In the genomic region with DNA sequence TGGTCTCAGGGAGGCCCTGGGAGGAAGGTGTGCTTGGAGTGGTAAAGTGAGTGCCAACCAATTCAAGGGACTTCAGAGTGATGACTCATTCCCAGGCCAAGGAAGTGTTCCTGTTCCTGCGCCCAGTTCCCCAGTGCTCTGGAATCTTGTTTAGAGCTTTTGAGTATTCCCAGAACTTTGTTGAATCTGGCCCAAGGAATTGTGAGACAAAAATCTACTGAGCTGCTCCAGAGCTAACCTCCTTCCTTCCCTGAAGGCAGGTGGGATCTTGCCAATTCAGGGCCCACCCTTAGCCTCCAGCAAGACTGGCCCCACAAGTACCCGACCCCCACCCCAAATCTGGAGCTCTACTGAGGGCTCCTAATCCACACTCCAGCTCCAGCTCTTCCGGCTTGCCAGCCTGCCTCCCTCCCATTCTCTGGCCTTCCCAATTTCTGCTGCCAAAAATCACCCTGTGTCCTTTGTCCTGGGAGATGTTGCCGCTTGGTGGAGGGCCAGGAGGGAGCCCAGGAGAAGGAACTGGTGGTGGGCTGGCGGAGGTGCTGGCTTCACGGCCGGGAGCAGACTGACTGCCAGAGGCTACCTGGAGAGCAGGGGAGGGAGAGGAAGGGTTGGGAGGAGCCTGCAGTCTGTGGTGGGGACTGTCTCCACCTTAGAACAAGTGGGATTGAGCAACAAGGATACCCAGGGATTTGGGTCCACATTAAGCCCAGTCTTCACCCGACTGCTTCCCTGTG, we compare ENCODE assay signal across 9 cellular contexts. TPM values are rescaled to one million over a fixed set of nuclear protein-coding genes. Genes with fewer than 3 reads are reported as not detected.
DNase-seq lines count a peak whose midpoint lies in the region; ATAC-seq and TF ChIP-seq lines count a peak whose summit lies in the region.
"Had no signal": no experiment of that assay in that cellular context is flagged by ENCODE, and none has a peak within 500 bp of the region (broad histone marks: within the 10 kb centered on the region; RNA-seq: fewer than 3 reads in every experiment).

No MANE protein-coding gene starts in this region.

- no peaks in the 10 kb centered on the region for H3K27me3 Mint-ChIP-seq in Calu3 (ENCODE audit: unreplicated experiment)

- DNase-seq in Calu3 (peak; percentile 62), NCI-H1092 treated with DMSO at 0.1 percent for 48 hours (lab: John Stamatoyannopoulos, UW) (peak; percentile 59), breast epithelium (ENCODE audit: low spot score in 2 of 2) (peak in 1 of 2 donors; percentile 94), sciatic nerve (ENCODE audit: low spot score) (no peak), SK-N-DZ (ENCODE audit: low spot score) (no peak)
- DNase-seq in stimulated activated naive CD8-positive, alpha-beta T cell treated with anti-CD3 and anti-CD28 coated beads, Interleukin-15, Interleukin-2, amounts not matched to agents 100 U/mL and 50 U/mL, for 24 hours = no peak

- H3K36me3 ChIP-seq in breast epithelium (no peaks in the 10 kb centered on the region), iPS-18a (ENCODE audit: control insufficient read depth, low read depth, low read length) (peaks cover 19% of the 10 kb centered on the region)

- no peaks in the 10 kb centered on the region for H3K9me3 Mint-ChIP-seq in Calu3 (ENCODE audit: low read depth, unreplicated experiment)

- ATAC-seq in sciatic nerve (peak; percentile 65), HG03097 (IDR thresholded peaks at IDR 0.05; ENCODE audit: low FRiP score, unreplicated experiment) (no peak)
- ATAC-seq in stimulated activated naive CD8-positive, alpha-beta T cell treated with anti-CD3 and anti-CD28 coated beads, Interleukin-15, Interleukin-2, amounts not matched to agents 100 U/mL and 50 U/mL, for 24 hours = no peak

- intact Hi-C loops in Calu3 (cut with micrococcal nuclease; ENCODE audit: unreplicated experiment) = loop anchor here (5.0 kb wide), 1 partner anchor 58 kb away; the partner anchor contains the start of gene TPI1
- intact Hi-C loops in breast epithelium (cut with DNase I; ENCODE audit: low total_unique reads) = no loop called here
- intact Hi-C loops in sciatic nerve (cut with DNase I) = no loop called here

- H3K36me3 Mint-ChIP-seq in Calu3 (ENCODE audit: insufficient read depth, unreplicated experiment) = peaks cover 57% of the 10 kb centered on the region

- CTCF ChIA-PET in Calu3 (lab: Charles Lee) = interaction anchor here (0.6 to 2.8 kb wide), 13 partner anchors 9 to 74 kb away, joined by 3 to 24 read pairs (median 5); partner anchors contain the start of genes C12orf57, ENO2, RNU7-1 and SPSB2

- peak overlapping the region; percentile 58 for H3K4me3 Mint-ChIP-seq in Calu3 (ENCODE audit: low read depth, unreplicated experiment)

- peaks cover 11 to 27% of the 10 kb centered on the region in 2 donors for H3K4me1 ChIP-seq in breast epithelium
- H3K4me1 ChIP-seq in iPS-18a (ENCODE audit: control insufficient read depth, low read depth, low read length) = peaks cover 39% of the 10 kb centered on the region

- TF ChIP-seq POLR2A in breast epithelium (IDR thresholded peaks at IDR 0.05) = peak; percentile 40

- no peaks in the 10 kb centered on the region for H3K9me3 ChIP-seq in breast epithelium
- no peaks in the 10 kb centered on the region for H3K9me3 ChIP-seq in iPS-18a (ENCODE audit: control insufficient read depth, low read depth, low read length)

- peak overlapping the region; percentile 86 for H3K27ac Mint-ChIP-seq in Calu3 (ENCODE audit: unreplicated experiment)

- BruUV-seq in Calu3 (replicated peaks; lab: Mats Ljungman, UMichigan) = no TSS peak

- TF ChIP-seq CTCF in Calu3 (IDR thresholded peaks at IDR 0.05; ENCODE audit: unreplicated experiment) (no peak), breast epithelium (IDR thresholded peaks at IDR 0.05) (peak in 2 of 3 donors; percentile 23)

- peak overlapping the region; percentile 99 for H3K27ac ChIP-seq in breast epithelium
- peak overlapping the region; percentile 81 for H3K27ac ChIP-seq in iPS-18a (ENCODE audit: low read length)

- H3K4me3 ChIP-seq in breast epithelium = peak overlapping the region; percentile 94 to 96 (median 95)
- peak overlapping the region; percentile 73 for H3K4me3 ChIP-seq in iPS-18a (ENCODE audit: low read length)

- no peaks in the 10 kb centered on the region for H3K27me3 ChIP-seq in breast epithelium
- H3K27me3 ChIP-seq in iPS-18a (ENCODE audit: control insufficient read depth, insufficient read depth, low read length) = no peaks in the 10 kb centered on the region

- peak overlapping the region; percentile 74 for H3K9ac ChIP-seq in iPS-18a (ENCODE audit: low read length)

- peaks cover 57% of the 10 kb centered on the region for H3K4me1 Mint-ChIP-seq in Calu3 (ENCODE audit: low read depth, unreplicated experiment)

RNA-seq across cellular contexts. Expression of gene ATN1, which starts 2.0 kb away (rescaled TPM):
- 59.9 and 62.0 TPM in 2 replicates for total RNA-seq in Calu3 (2022)
- 10 to 100 TPM; 57.9 to 96.4 (median 59.7) TPM for total RNA-seq in breast epithelium
- 140 TPM for total RNA-seq in sciatic nerve
- polyA plus RNA-seq in SK-N-DZ (2014; cell fraction: cytosol; rRNA removed) = 15.9 and 16.9 TPM in 2 replicates
- polyA plus RNA-seq in SK-N-DZ (2014; cell fraction: nucleus; rRNA removed) = 19.4 and 59.9 TPM in 2 replicates

RNA-seq across cellular contexts. Expression of gene ENO2, which starts 11.3 kb away (rescaled TPM):
- total RNA-seq in Calu3 (2022) (14.5 and 16.1 TPM in 2 replicates), breast epithelium (10 to 100 TPM in 2 of 3 donors, 1 to 10 TPM in 1; 5.0 to 16.1 (median 11.1) TPM), sciatic nerve (36.9 TPM)
- 127 and 142 TPM in 2 replicates for polyA plus RNA-seq in SK-N-DZ (2014; cell fraction: cytosol; rRNA removed)
- 292 and 417 TPM in 2 replicates for polyA plus RNA-seq in SK-N-DZ (2014; cell fraction: nucleus; rRNA removed)

RNA-seq across cellular contexts. Expression of gene RNU7-1, which starts 17.9 kb away (rescaled TPM):
- not detected in 2 replicates for total RNA-seq in Calu3 (2022)
- total RNA-seq in breast epithelium = not detected
- not detected for total RNA-seq in sciatic nerve
- not detected in 2 replicates for polyA plus RNA-seq in SK-N-DZ (2014; cell fraction: cytosol; rRNA removed)
- polyA plus RNA-seq in SK-N-DZ (2014; cell fraction: nucleus; rRNA removed) = not detected in 2 replicates
- total RNA-seq: T-helper 1 cell treated with Interleukin-12 subunit alpha and Interleukin-12 subunit beta and Interleukin-4 antibody, amounts not matched to agents 30 ng/mL and 1 ng/mL, for 36 hours had no signal

RNA-seq across cellular contexts. Expression of gene C12orf57, which starts 18.1 kb away (rescaled TPM):
- 96.7 and 103 TPM in 2 replicates for total RNA-seq in Calu3 (2022)
- total RNA-seq in breast epithelium = 100 to 1,000 TPM; 515 to 824 (median 547) TPM
- total RNA-seq in sciatic nerve = 177 TPM
- 890 and 1,059 TPM in 2 replicates for polyA plus RNA-seq in SK-N-DZ (2014; cell fraction: cytosol; rRNA removed)
- 478 and 558 TPM in 2 replicates for polyA plus RNA-seq in SK-N-DZ (2014; cell fraction: nucleus; rRNA removed)

RNA-seq across cellular contexts. Expression of gene LRRC23, which starts 21.1 kb away (rescaled TPM):
- total RNA-seq in Calu3 (2022) = 6.0 and 8.3 TPM in 2 replicates
- total RNA-seq in breast epithelium = 10 to 100 TPM in 2 of 3 donors, 1 to 10 TPM in 1; 7.4 to 15.4 (median 10.8) TPM
- total RNA-seq in sciatic nerve = 13.4 TPM
- 12.7 and 13.7 TPM in 2 replicates for polyA plus RNA-seq in SK-N-DZ (2014; cell fraction: cytosol; rRNA removed)
- 15.4 and 15.8 TPM in 2 replicates for polyA plus RNA-seq in SK-N-DZ (2014; cell fraction: nucleus; rRNA removed)

Comparison
In these comparisons a context has a peak if more than half of its experiments do, and no peak if none do; other contexts are left out.
1. DNase-seq: peak in Calu3 (single experiment) and NCI-H1092 treated with DMSO at 0.1 percent for 48 hours (single experiment); none in sciatic nerve (single experiment), stimulated activated naive CD8-positive, alpha-beta T cell treated with anti-CD3 and anti-CD28 coated beads, Interleukin-15, Interleukin-2, amounts not matched to agents 100 U/mL and 50 U/mL, for 24 hours (single experiment) and SK-N-DZ (single experiment).